In genomic region chr10:101297901-101298451, GRCh38 we compare ENCODE assay signal across 2 cellular contexts.
A peak's percentile ranks its signal among the peaks of the same experiment; 100 is the strongest.
TF ChIP-seq lines count a peak whose summit lies in the region.

No MANE protein-coding gene starts in this region.

TF ChIP-seq in IMR-90, 13 proteins besides CTCF, POLR2A, EP300 and RAD21 (continued from another document):
- TF ChIP-seq MAZ (IDR thresholded peaks at IDR 0.05; ENCODE audit: borderline replicate concordance, low read depth, low read length): no peak

TF ChIP-seq in K562, 482 proteins besides CTCF, POLR2A, EP300 and RAD21 (continued from another document):
- 0 out of 2 replicates have a peak, but pooled peaks have one; percentile 27 for TF ChIP-seq CTBP1 (IDR thresholded peaks at IDR 0.05; ENCODE audit: borderline replicate concordance)
- peak; percentile 37; the same call in 1 of the 2 replicates for TF ChIP-seq KLF16 (IDR thresholded peaks at IDR 0.05)
- no peak for TF ChIP-seq SRSF3 (IDR thresholded peaks at IDR 0.05; ENCODE audit: insufficient read depth, low read length)
- no peak for TF ChIP-seq MLX (CRISPR knock-in tag; conservative IDR thresholded peaks at IDR 0.05)
- TF ChIP-seq CTCFL (IDR thresholded peaks at IDR 0.05; ENCODE audit: borderline replicate concordance, insufficient read depth, low read depth, low read length, poor library complexity, severe bottlenecking): peak; percentile 56
- no peak for TF ChIP-seq ZNF253 (CRISPR knock-in tag; conservative IDR thresholded peaks at IDR 0.05)
- no peak for TF ChIP-seq TBL1XR1 (IDR thresholded peaks at IDR 0.05; ENCODE audit: low read length in 2 of 2)
- TF ChIP-seq ZSCAN32 (CRISPR knock-in tag; IDR thresholded peaks at IDR 0.05): no peak
- no peak for TF ChIP-seq ZNF507 (tag; conservative IDR thresholded peaks at IDR 0.05)
- TF ChIP-seq TFAP4 (CRISPR knock-in tag; IDR thresholded peaks at IDR 0.05; ENCODE audit: borderline replicate concordance): 0 out of 2 replicates have a peak, but pooled peaks have one; percentile 28
- TF ChIP-seq SMC3 (conservative IDR thresholded peaks at IDR 0.05; ENCODE audit: insufficient read depth, low read depth, low read length): 0 out of 2 replicates have a peak, but pooled peaks have one; percentile 25
- 0 out of 2 replicates have a peak, but pooled peaks have one; percentile 19 for TF ChIP-seq JUND (IDR thresholded peaks at IDR 0.05; ENCODE audit: borderline replicate concordance, low read depth, low read length)
- no peak for TF ChIP-seq JUND (tag; IDR thresholded peaks at IDR 0.05; ENCODE audit: borderline replicate concordance, low read depth, low read length)
- TF ChIP-seq RCOR1 (IDR thresholded peaks at IDR 0.05; ENCODE audit: borderline replicate concordance in 1 of 2, low read depth in 2 of 2, low read length in 2 of 2): peak in 1 of 2 experiments; percentile 57; a peak in 2 of 4 replicates
- no peak for TF ChIP-seq ARID3B (CRISPR knock-in tag; IDR thresholded peaks at IDR 0.05; ENCODE audit: borderline replicate concordance)
